In genomic region chr3:172148702-172149565, GRCh38 we compare ENCODE assay signal across 16 cellular contexts.
DNase-seq lines count a peak whose midpoint lies in the region; ATAC-seq, FAIRE-seq and TF ChIP-seq lines count a peak whose summit lies in the region.
"Had no signal": no experiment of that assay in that cellular context is flagged by ENCODE, and none has a peak within 500 bp of the region (broad histone marks: within the 10 kb centered on the region; RNA-seq: fewer than 3 reads in every experiment).

No MANE protein-coding gene starts in this region.

- no peak for FAIRE-seq in small intestine (lab: Jason Lieb, UNC)

- no peaks in the 10 kb centered on the region for H3K79me2 ChIP-seq in OCI-LY3 (ENCODE audit: low read length)

- no peaks in the 10 kb centered on the region for H3K36me3 ChIP-seq in OCI-LY3 (replicated peaks; ENCODE audit: low read depth, low read length)
- no peaks in the 10 kb centered on the region for H3K36me3 ChIP-seq in small intestine (ENCODE audit: control insufficient read depth in 2 of 2, insufficient read depth in 2 of 2, low read length in 2 of 2)

- H3K27ac ChIP-seq in OCI-LY3 (ENCODE audit: low read length) (no peak overlapping the region), small intestine (ENCODE audit: low read depth in 1 of 2, low read length in 1 of 2) (peak overlapping the region in 1 of 2 donors; percentile 11)

- H3K27me3 Mint-ChIP-seq in immature natural killer cell (ENCODE audit: low read depth in 3 of 3) = peaks cover 0 to 10% (median 2%) of the 10 kb centered on the region in 3 donors

- H3K4me1 Mint-ChIP-seq in immature natural killer cell = peaks cover 93 to 97% of the 10 kb centered on the region in 2 donors

- H3K4me3 Mint-ChIP-seq in immature natural killer cell = peak overlapping the region; percentile 8 to 49 (median 39)
- H3K4me3 Mint-ChIP-seq: activated CD8-positive, alpha-beta T cell treated with anti-CD3 and anti-CD28 coated beads, Interleukin-2, amount 10 ng/mL, durations not matched to agents 7 days and 5 days; neural crest cell had no signal

- H3K27ac Mint-ChIP-seq in immature natural killer cell = peak overlapping the region; percentile 78 to 97 (median 92)
- H3K27ac Mint-ChIP-seq: activated CD8-positive, alpha-beta T cell treated with anti-CD3 and anti-CD28 coated beads, Interleukin-2, amount 10 ng/mL, durations not matched to agents 7 days and 5 days had no signal

- peak; percentile 36 for DNase-seq in NOMO-1 treated with DMSO at 0.1 percent for 48 hours (lab: John Stamatoyannopoulos, UW; ENCODE audit: unreplicated experiment)
- no peak for DNase-seq in NOMO-1 treated with dmso at 0.1 percent for 144 hours (lab: John Stamatoyannopoulos, UW; ENCODE audit: unreplicated experiment)
- no peak for DNase-seq in immature natural killer cell
- peak; percentile 50 for DNase-seq in small intestine
- no peak for DNase-seq in SIG-M5 (lab: John Stamatoyannopoulos, UW)
- DNase-seq: activated CD8-positive, alpha-beta T cell treated with anti-CD3 and anti-CD28 coated beads, Interleukin-2, amount 10 ng/mL, durations not matched to agents 7 days and 5 days; activated effector memory CD4-positive, alpha-beta T cell treated with Interleukin-2 at 50 U/mL for 16 hours; COR-L47; effector CD8-positive, alpha-beta T cell; NCI-H1436 treated with DMSO at 0.1 percent for 48 hours; Right ventricle myocardium superior had no signal

- H2AFZ ChIP-seq in OCI-LY3 (ENCODE audit: low read depth, low read length) = no peak overlapping the region

- H3K9ac ChIP-seq in OCI-LY3 (ENCODE audit: low read length) = no peak overlapping the region

- peaks cover 0 to 6% (median 0%) of the 10 kb centered on the region in 3 donors for H3K36me3 Mint-ChIP-seq in immature natural killer cell

- TF ChIP-seq CTCF in OCI-LY3 (IDR thresholded peaks at IDR 0.05; ENCODE audit: low read depth, low read length) = no peak

- H3K4me1 ChIP-seq in OCI-LY3 (ENCODE audit: low read length) (peaks cover 44% of the 10 kb centered on the region), small intestine (ENCODE audit: control insufficient read depth in 2 of 2, insufficient read depth in 1 of 2, low read depth in 1 of 2, low read length in 1 of 2) (peaks cover 0 to 15% of the 10 kb centered on the region in 2 donors)

- H4K20me1 ChIP-seq in OCI-LY3 (ENCODE audit: insufficient read depth, low read length) = peaks cover 65% of the 10 kb centered on the region

- no peak for ATAC-seq in GM21528 (IDR thresholded peaks at IDR 0.05; ENCODE audit: low FRiP score, unreplicated experiment)
- no peak for ATAC-seq in GM19397 (IDR thresholded peaks at IDR 0.05; ENCODE audit: unreplicated experiment)
- ATAC-seq: activated CD8-positive, alpha-beta T cell treated with anti-CD3 and anti-CD28 coated beads, Interleukin-2, amount 10 ng/mL, durations not matched to agents 7 days and 5 days had no signal

- WGBS in small intestine, 3 donors = 67 to 79% (median 71%) methylated on average over 3 of the region's 3 CpGs

- H3K4me2 ChIP-seq in OCI-LY3 (ENCODE audit: low read length) = peak overlapping the region; percentile 41

- no peak overlapping the region for H3K4me3 ChIP-seq in OCI-LY3 (ENCODE audit: low read length)
- H3K4me3 ChIP-seq in small intestine (ENCODE audit: low read depth in 1 of 2, low read length in 2 of 2) = no peak overlapping the region
- H3K4me3 ChIP-seq: lung had no signal

- H3K9me3 ChIP-seq in OCI-LY3 (ENCODE audit: insufficient read depth, low read length) (no peaks in the 10 kb centered on the region), small intestine (ENCODE audit: control insufficient read depth, low read depth) (no peaks in the 10 kb centered on the region)

- H3K9me3 Mint-ChIP-seq in immature natural killer cell = no peaks in the 10 kb centered on the region

- H3K27me3 ChIP-seq in OCI-LY3 (ENCODE audit: low read depth, low read length) = peaks cover 16% of the 10 kb centered on the region
- no peaks in the 10 kb centered on the region for H3K27me3 ChIP-seq in small intestine (ENCODE audit: control insufficient read depth in 2 of 2, insufficient read depth in 2 of 2, low read length in 2 of 2)

Comparison
In these comparisons a context has a peak if more than half of its experiments do, and no peak if none do; other contexts are left out.
1. DNase-seq: peak in NOMO-1 treated with DMSO at 0.1 percent for 48 hours (single experiment) and small intestine (single experiment); none in NOMO-1 treated with dmso at 0.1 percent for 144 hours (single experiment), immature natural killer cell (0 of 3) and SIG-M5 (single experiment).